Comparison of ENCODE assay signal across 8 cellular contexts in the genomic region with DNA sequence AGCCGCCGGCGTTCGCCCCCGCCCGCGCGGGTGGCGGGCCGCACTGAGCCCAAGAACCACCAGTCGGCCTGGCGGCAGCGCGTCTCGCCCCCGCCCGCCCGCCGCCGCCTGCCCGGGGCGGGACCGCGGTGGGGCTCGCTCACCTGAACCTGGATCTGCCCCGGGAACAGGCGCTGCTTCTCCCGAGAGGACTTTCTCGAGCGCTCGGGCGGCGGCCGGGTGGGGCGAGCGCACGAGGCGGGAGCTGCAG. TPM values are rescaled to one million over a fixed set of nuclear protein-coding genes. Genes with fewer than 3 reads are reported as not detected.
A peak's percentile ranks its signal among the peaks of the same experiment; 100 is the strongest.
DNase-seq lines count a peak whose midpoint lies in the region; ATAC-seq, FAIRE-seq and TF ChIP-seq lines count a peak whose summit lies in the region.

No MANE protein-coding gene starts in this region.

- H3K4me3 ChIP-seq in GM08714 (ENCODE audit: low read length) (peak overlapping the region; percentile 77), HL-60 (replicated peaks; ENCODE audit: insufficient read depth, low read length) (peak overlapping the region; percentile 72), choroid plexus epithelial cell (ENCODE audit: low read depth, low read length) (peak overlapping the region; percentile 92)

- no peak for FAIRE-seq in GM12891 (lab: Jason Lieb, UNC)

- peak overlapping the region; percentile 78 to 96 (median 86) for H3K4me3 Mint-ChIP-seq in naive thymus-derived CD8-positive, alpha-beta T cell

- DNase-seq in HL-60 (ENCODE audit: low read depth in 1 of 2, low spot score in 1 of 2) (no peak), choroid plexus epithelial cell (ENCODE audit: low read depth) (no peak), GM12891 (ENCODE audit: insufficient read length, low spot score) (no peak), NCI-H1105 treated with DMSO at 0.1 percent for 48 hours (lab: John Stamatoyannopoulos, UW) (no peak)
- DNase-seq in naive thymus-derived CD8-positive, alpha-beta T cell, result peak in 1 of 10 donors; percentile 22

- H3K27ac ChIP-seq in HL-60 (replicated peaks), result peak overlapping the region; percentile 81

- no peaks in the 10 kb centered on the region for H3K9me3 Mint-ChIP-seq in naive thymus-derived CD8-positive, alpha-beta T cell

- peaks cover 20 to 59% (median 40%) of the 10 kb centered on the region in 4 donors for H3K4me1 Mint-ChIP-seq in naive thymus-derived CD8-positive, alpha-beta T cell

- no peaks in the 10 kb centered on the region for H3K27me3 ChIP-seq in HL-60 (ENCODE audit: insufficient read depth, poor library complexity, severe bottlenecking)

- ATAC-seq in naive thymus-derived CD8-positive, alpha-beta T cell, result peak; percentile 3 to 15
- no peak for ATAC-seq in GM21447 (IDR thresholded peaks at IDR 0.05; ENCODE audit: unreplicated experiment)
- no peak for ATAC-seq in HG02973 (IDR thresholded peaks at IDR 0.05; ENCODE audit: unreplicated experiment)

- no peaks in the 10 kb centered on the region for H3K27me3 Mint-ChIP-seq in naive thymus-derived CD8-positive, alpha-beta T cell

- H3K36me3 Mint-ChIP-seq in naive thymus-derived CD8-positive, alpha-beta T cell, result peaks cover 4 to 20% (median 18%) of the 10 kb centered on the region in 3 donors

- peak overlapping the region in 3 of 10 donors; percentile 78 to 89 (median 86) for H3K27ac Mint-ChIP-seq in naive thymus-derived CD8-positive, alpha-beta T cell

- TF ChIP-seq POLR2A in GM12891 (IDR thresholded peaks at IDR 0.05; ENCODE audit: low read depth, low read length), result no peak

- POLR2A ChIA-PET in naive thymus-derived CD8-positive, alpha-beta T cell (lab: Charles Lee), result interaction anchor here (0.9 to 51.6 kb wide), 11 partner anchors 10 to 119 kb away, joined by 3 to 2215 read pairs (median 10); a partner anchor contains a TSS

- TF ChIP-seq CTCF in HL-60 (IDR thresholded peaks at IDR 0.05; ENCODE audit: insufficient read depth, low read length) (no peak), choroid plexus epithelial cell (conservative IDR thresholded peaks at IDR 0.05; ENCODE audit: low read depth, low read length) (no peak)

TF ChIP-seq in GM12891, 5 proteins besides CTCF, POLR2A, EP300 and RAD21:
- TF ChIP-seq PAX5 (IDR thresholded peaks at IDR 0.05; ENCODE audit: insufficient read depth, low read length, severe bottlenecking), result no peak
- no peak for TF ChIP-seq POU2F2 (IDR thresholded peaks at IDR 0.05; ENCODE audit: low read depth, low read length)
- TF ChIP-seq TAF1 (IDR thresholded peaks at IDR 0.05; ENCODE audit: low read depth, low read length), result no peak
- no peak for TF ChIP-seq SPI1 (IDR thresholded peaks at IDR 0.05; ENCODE audit: low read depth, low read length)
- TF ChIP-seq POLR2AphosphoS5 (IDR thresholded peaks at IDR 0.05; ENCODE audit: low read depth, low read length), result no peak

RNA-seq across cellular contexts. Expression of a gene that starts 0.2 kb away (rescaled TPM):
- total RNA-seq in naive thymus-derived CD8-positive, alpha-beta T cell, result 100 to 1,000 TPM; 711 to 718 TPM
- 100 to 1,000 TPM in 2 of 3 donors, 10 to 100 TPM in 1; 51.2 to 389 (median 105) TPM for polyA plus RNA-seq in naive thymus-derived CD8-positive, alpha-beta T cell
- polyA plus RNA-seq in GM12891 (2012; ENCODE audit: low read depth, missing spikeins), result 164 TPM

Comparison
In these comparisons a context has a peak if more than half of its experiments do, and no peak if none do; other contexts are left out.
1. ATAC-seq: peak in naive thymus-derived CD8-positive, alpha-beta T cell (2 of 2); none in GM21447 (single experiment) and HG02973 (single experiment).
2. Peak in every context shown above with its lines, with median percentiles within 50 percentile points of each other: H3K4me3 ChIP-seq.